Comparison of ENCODE assay signal across 17 cellular contexts in genomic region chr3:64943861-64944260, GRCh38.
DNase-seq lines count a peak whose midpoint lies in the region; ATAC-seq and TF ChIP-seq lines count a peak whose summit lies in the region.
"Had no signal": no experiment of that assay in that cellular context is flagged by ENCODE, and none has a peak within 500 bp of the region (broad histone marks: within the 10 kb centered on the region; RNA-seq: fewer than 3 reads in every experiment).

No MANE protein-coding gene starts in this region.

- H3F3A ChIP-seq in PC-3 (ENCODE audit: low read length, unreplicated experiment) (no peaks in the 10 kb centered on the region), GM23248 (ENCODE audit: insufficient read depth) (no peaks in the 10 kb centered on the region)

- H3K27ac Mint-ChIP-seq in mesothelial cell of epicardium (peak overlapping the region; percentile 55), MCF 10A (ENCODE audit: low read depth, unreplicated experiment) (no peak overlapping the region)
- no peak overlapping the region for H3K27ac Mint-ChIP-seq in CD4-positive, alpha-beta T cell
- H3K27ac Mint-ChIP-seq: CD8-positive, alpha-beta memory T cell had no signal

- 72 to 100% (median 91%) methylated on average over 4 of the region's 4 CpGs for WGBS in spleen, 5 donors
- WGBS in GM23248 (ENCODE audit: low coverage in 1 of 2, low lambda C conversion rate in 2 of 2, missing lambda C conversion rate in 2 of 2), 2 experiments: 72 to 76% methylated on average over 4 of the region's 4 CpGs

- POLR2A ChIA-PET in PC-3 (lab: Charles Lee; ENCODE audit: unreplicated experiment): no interaction called here
- POLR2A ChIA-PET in MCF 10A (lab: Yijun Ruan, JAX): no interaction called here
- POLR2A ChIA-PET in CD4-positive, alpha-beta T cell (lab: Charles Lee): no interaction called here

- H4K20me1 ChIP-seq in PC-3 (ENCODE audit: low read length): no peaks in the 10 kb centered on the region
- H4K20me1 ChIP-seq in GM23248 (ENCODE audit: insufficient read depth): no peaks in the 10 kb centered on the region

- H3K9me2 ChIP-seq in PC-3 (replicated peaks; ENCODE audit: low read length) (no peaks in the 10 kb centered on the region), GM23248 (ENCODE audit: insufficient read depth) (no peaks in the 10 kb centered on the region)

- TF ChIP-seq CTCF in mesothelial cell of epicardium (IDR thresholded peaks at IDR 0.05; ENCODE audit: unreplicated experiment) (no peak), spleen (IDR thresholded peaks at IDR 0.05 in 8 of 11, conservative IDR thresholded peaks at IDR 0.05 in 3 of 11) (no peak), PC-3 (conservative IDR thresholded peaks at IDR 0.05; ENCODE audit: low read depth, low read length) (no peak), MCF 10A (IDR thresholded peaks at IDR 0.05; ENCODE audit: unreplicated experiment) (no peak)
- TF ChIP-seq CTCF in CD4-positive, alpha-beta T cell (IDR thresholded peaks at IDR 0.05): no peak

- H3K9ac ChIP-seq in PC-3 (ENCODE audit: low read length): no peak overlapping the region
- no peak overlapping the region for H3K9ac ChIP-seq in GM23248

- no peak overlapping the region for H3K4me3 Mint-ChIP-seq in mesothelial cell of epicardium
- no peak overlapping the region for H3K4me3 Mint-ChIP-seq in MCF 10A (ENCODE audit: unreplicated experiment)
- H3K4me3 Mint-ChIP-seq in CD4-positive, alpha-beta T cell: no peak overlapping the region
- H3K4me3 Mint-ChIP-seq: CD8-positive, alpha-beta memory T cell had no signal

- TF ChIP-seq POLR2A in spleen (IDR thresholded peaks at IDR 0.05): no peak

- H3K4me1 ChIP-seq in spleen (peaks cover 0 to 20% (median 10%) of the 10 kb centered on the region in 6 donors), PC-3 (ENCODE audit: insufficient read depth, low read length) (no peaks in the 10 kb centered on the region), GM23248 (ENCODE audit: insufficient read depth) (no peaks in the 10 kb centered on the region)

- H3K4me3 ChIP-seq in spleen (no peak overlapping the region), PC-3 (ENCODE audit: low read length) (no peak overlapping the region), GM23248 (no peak overlapping the region)

- no peaks in the 10 kb centered on the region for H3K79me2 ChIP-seq in PC-3 (ENCODE audit: low read length)
- H3K79me2 ChIP-seq in GM23248 (ENCODE audit: insufficient read depth): no peaks in the 10 kb centered on the region

- H3K4me1 Mint-ChIP-seq in mesothelial cell of epicardium (peaks cover 25% of the 10 kb centered on the region), MCF 10A (ENCODE audit: insufficient read depth, unreplicated experiment) (no peaks in the 10 kb centered on the region)
- H3K4me1 Mint-ChIP-seq in CD4-positive, alpha-beta T cell (ENCODE audit: low read depth): no peaks in the 10 kb centered on the region
- H3K4me1 Mint-ChIP-seq: CD8-positive, alpha-beta memory T cell had no signal

- H3K36me3 Mint-ChIP-seq in mesothelial cell of epicardium: no peaks in the 10 kb centered on the region
- H3K36me3 Mint-ChIP-seq in MCF 10A (ENCODE audit: insufficient read depth, unreplicated experiment): no peaks in the 10 kb centered on the region
- no peaks in the 10 kb centered on the region for H3K36me3 Mint-ChIP-seq in CD4-positive, alpha-beta T cell (ENCODE audit: low read depth)
- H3K36me3 Mint-ChIP-seq: CD8-positive, alpha-beta memory T cell had no signal

- in situ Hi-C loops in GM23248 (cut with MboI): no loop called here

- H3K27me3 ChIP-seq in spleen (replicated peaks in 1 of 7): no peaks in the 10 kb centered on the region
- no peaks in the 10 kb centered on the region for H3K27me3 ChIP-seq in PC-3 (ENCODE audit: low read length)
- H3K27me3 ChIP-seq in CD4-positive, alpha-beta T cell (ENCODE audit: control insufficient read depth, insufficient read depth, low read length): no peaks in the 10 kb centered on the region
- 0 out of 2 replicates have a peak, but pooled peaks cover 4% of the 10 kb centered on the region for H3K27me3 ChIP-seq in GM23248 (replicated peaks; ENCODE audit: insufficient read depth)

- intact Hi-C loops in Right ventricle myocardium inferior (cut with DNase I): loop anchor here (10.0 kb wide), 1 partner anchor 259 kb away; the partner anchor contains the start of gene ADAMTS9
- intact Hi-C loops in cardiac septum (cut with DNase I): no loop called here
- intact Hi-C loops in spleen (cut with DNase I; ENCODE audit: low total_unique reads): no loop called here
- intact Hi-C loops in PC-3 (cut with micrococcal nuclease): no loop called here
- intact Hi-C loops in MCF 10A (cut with micrococcal nuclease): no loop called here
- intact Hi-C loops in CD4-positive, alpha-beta T cell (cut with DNase I, micrococcal nuclease): no loop called here

- no peak overlapping the region for H2AFZ ChIP-seq in PC-3 (ENCODE audit: low read length)
- no peak overlapping the region for H2AFZ ChIP-seq in GM23248

- no peak for DNase-seq in Right ventricle myocardium inferior (ENCODE audit: missing footprints)
- no peak for DNase-seq in cardiac septum (ENCODE audit: low spot score)
- no peak for DNase-seq in mesothelial cell of epicardium (ENCODE audit: low spot score in 2 of 2, unreplicated experiment in 2 of 2)
- DNase-seq in spleen: no peak
- DNase-seq in PC-3: no peak
- DNase-seq in MCF 10A (ENCODE audit: unreplicated experiment): no peak
- no peak for DNase-seq in CD4-positive, alpha-beta T cell
- no peak for DNase-seq in GM23248
- DNase-seq: CD8-positive, alpha-beta memory T cell; GF-D8; Karpas-422; NCI-H2029; NCI-H2171 treated with DMSO at 0.1 percent for 48 hours; NCI-H82; SHP77 had no signal

- H3K9me3 Mint-ChIP-seq in mesothelial cell of epicardium (no peaks in the 10 kb centered on the region), MCF 10A (ENCODE audit: unreplicated experiment) (no peaks in the 10 kb centered on the region)
- peaks cover 9% of the 10 kb centered on the region for H3K9me3 Mint-ChIP-seq in CD4-positive, alpha-beta T cell

- H3K27me3 Mint-ChIP-seq in mesothelial cell of epicardium (ENCODE audit: low read depth) (no peaks in the 10 kb centered on the region), MCF 10A (ENCODE audit: insufficient read depth, unreplicated experiment) (no peaks in the 10 kb centered on the region)
- no peaks in the 10 kb centered on the region for H3K27me3 Mint-ChIP-seq in CD4-positive, alpha-beta T cell

- H3K4me2 ChIP-seq in PC-3 (ENCODE audit: low read length) (no peak overlapping the region), GM23248 (ENCODE audit: unreplicated experiment) (no peak overlapping the region)

- H3K36me3 ChIP-seq in spleen (no peaks in the 10 kb centered on the region), PC-3 (ENCODE audit: low read depth, low read length) (no peaks in the 10 kb centered on the region), GM23248 (ENCODE audit: low read depth) (no peaks in the 10 kb centered on the region)

- H3K27ac ChIP-seq in spleen (peak overlapping the region in 6 of 8 donors; percentile 10 to 77 (median 72)), PC-3 (ENCODE audit: low read length) (no peak overlapping the region), GM23248 (no peak overlapping the region)
- no peak overlapping the region for H3K27ac ChIP-seq in CD4-positive, alpha-beta T cell (ENCODE audit: low read depth, low read length)
- H3K27ac ChIP-seq: 22Rv1 had no signal

- CTCF ChIA-PET in PC-3 (lab: Charles Lee) (no interaction called here), MCF 10A (lab: Yijun Ruan, JAX) (no interaction called here)
- CTCF ChIA-PET in CD4-positive, alpha-beta T cell (lab: Charles Lee): no interaction called here

- BruUV-seq in PC-3 (replicated peaks; lab: Mats Ljungman, UMichigan): no TSS peak
- BruUV-seq in MCF 10A (replicated peaks; lab: Mats Ljungman, UMichigan): no TSS peak

- ATAC-seq in Right ventricle myocardium inferior (peak; percentile 61), PC-3 (no peak)
- ATAC-seq in CD4-positive, alpha-beta T cell (ENCODE audit: poor library complexity): no peak
- ATAC-seq: Panc1 had no signal

- H3K9me3 ChIP-seq in spleen (no peaks in the 10 kb centered on the region), PC-3 (ENCODE audit: low read length) (no peaks in the 10 kb centered on the region), GM23248 (ENCODE audit: low read depth) (no peaks in the 10 kb centered on the region)
- H3K9me3 ChIP-seq in CD4-positive, alpha-beta T cell (ENCODE audit: control insufficient read depth, low read length): no peaks in the 10 kb centered on the region

Comparison
In these comparisons a context has a peak if more than half of its experiments do, and no peak if none do; other contexts are left out.
1. H3K27ac ChIP-seq: peak in spleen (6 of 8); none in PC-3 (single experiment), CD4-positive, alpha-beta T cell (single experiment) and GM23248 (single experiment).